ENCODE assay signal across 11 cellular contexts in genomic region chr6:107711953-107712522, GRCh38.
A peak's percentile ranks its signal among the peaks of the same experiment; 100 is the strongest.
DNase-seq lines count a peak whose midpoint lies in the region; ATAC-seq and TF ChIP-seq lines count a peak whose summit lies in the region.
"Had no signal": no experiment of that assay in that cellular context is flagged by ENCODE, and none has a peak within 500 bp of the region (broad histone marks: within the 10 kb centered on the region; RNA-seq: fewer than 3 reads in every experiment).

No MANE protein-coding gene starts in this region.

- peaks cover 47% of the 10 kb centered on the region for H3K4me1 ChIP-seq in BLaER1
- peaks cover 65% of the 10 kb centered on the region for H3K4me1 ChIP-seq in CD8-positive, alpha-beta memory T cell (ENCODE audit: insufficient read depth, low read length)
- H3K4me1 ChIP-seq: thyroid gland had no signal

- H3K27me3 ChIP-seq in BLaER1, result no peaks in the 10 kb centered on the region
- H3K27me3 ChIP-seq in CD8-positive, alpha-beta memory T cell (ENCODE audit: insufficient read depth, low read length, poor library complexity, severe bottlenecking), result no peaks in the 10 kb centered on the region
- H3K27me3 ChIP-seq: thyroid gland had no signal

- H3K4me1 Mint-ChIP-seq in CD8-positive, alpha-beta memory T cell, result peaks cover 68 to 76% (median 72%) of the 10 kb centered on the region in 3 donors
- H3K4me1 Mint-ChIP-seq in activated T-helper 17 cell treated with anti-CD3 and anti-CD28 coated beads, Interleukin-2, amount 50 U/mL, for 72 hours, result peaks cover 47% of the 10 kb centered on the region
- peaks cover 49% of the 10 kb centered on the region in 2 donors for H3K4me1 Mint-ChIP-seq in natural killer cell

- H3K4me2 ChIP-seq in BLaER1, result peak overlapping the region; percentile 76

- POLR2A ChIA-PET in CD8-positive, alpha-beta memory T cell (lab: Charles Lee), result interaction anchor here (1.5 kb wide), 1 partner anchor 110 kb away, joined by 9 read pairs; no protein-coding TSS in a partner anchor

- H3K36me3 ChIP-seq in BLaER1, result no peaks in the 10 kb centered on the region
- H3K36me3 ChIP-seq in CD8-positive, alpha-beta memory T cell (ENCODE audit: insufficient read depth, low read length), result peaks cover 5% of the 10 kb centered on the region
- H3K36me3 ChIP-seq: thyroid gland had no signal

- no peak for DNase-seq in CD8-positive, alpha-beta memory T cell
- DNase-seq in natural killer cell (no peak), NCI-H2171 (lab: John Stamatoyannopoulos, UW) (no peak), lower leg skin (ENCODE audit: low spot score in 2 of 2) (no peak)
- DNase-seq: NCI-H2029; NK-92 treated with Interleukin-12 subunit alpha and Interleukin-12 subunit beta, amount 100 ng/mL, for 24 hours; thyroid gland had no signal

- H3K36me3 Mint-ChIP-seq in CD8-positive, alpha-beta memory T cell, result peaks cover 0 to 46% (median 0%) of the 10 kb centered on the region in 3 donors
- no peaks in the 10 kb centered on the region for H3K36me3 Mint-ChIP-seq in activated T-helper 17 cell treated with anti-CD3 and anti-CD28 coated beads, Interleukin-2, amount 50 U/mL, for 72 hours (ENCODE audit: low read depth)
- no peaks in the 10 kb centered on the region for H3K36me3 Mint-ChIP-seq in natural killer cell

- H3K9me3 ChIP-seq in BLaER1, result 0 out of 2 replicates have a peak, but pooled peaks cover 7% of the 10 kb centered on the region
- H3K9me3 ChIP-seq in CD8-positive, alpha-beta memory T cell (ENCODE audit: low read length), result no peaks in the 10 kb centered on the region
- H3K9me3 ChIP-seq: thyroid gland had no signal

- peaks cover 0 to 3% (median 0%) of the 10 kb centered on the region in 5 donors for H3K9me3 Mint-ChIP-seq in CD8-positive, alpha-beta memory T cell
- no peaks in the 10 kb centered on the region for H3K9me3 Mint-ChIP-seq in activated T-helper 17 cell treated with anti-CD3 and anti-CD28 coated beads, Interleukin-2, amount 50 U/mL, for 72 hours
- H3K9me3 Mint-ChIP-seq in natural killer cell, result no peaks in the 10 kb centered on the region

- peak overlapping the region in 6 of 7 donors; percentile 71 to 83 (median 80) for H3K4me3 Mint-ChIP-seq in CD8-positive, alpha-beta memory T cell
- peak overlapping the region; percentile 85 for H3K4me3 Mint-ChIP-seq in activated T-helper 17 cell treated with anti-CD3 and anti-CD28 coated beads, Interleukin-2, amount 50 U/mL, for 72 hours
- peak overlapping the region; percentile 71 for H3K4me3 Mint-ChIP-seq in natural killer cell

- intact Hi-C loops in natural killer cell (cut with micrococcal nuclease), result no loop called here
- intact Hi-C loops in lower leg skin (cut with DNase I; ENCODE audit: low total_unique reads), result no loop called here

- H3K27me3 Mint-ChIP-seq in CD8-positive, alpha-beta memory T cell, result no peaks in the 10 kb centered on the region
- no peaks in the 10 kb centered on the region for H3K27me3 Mint-ChIP-seq in activated T-helper 17 cell treated with anti-CD3 and anti-CD28 coated beads, Interleukin-2, amount 50 U/mL, for 72 hours
- no peaks in the 10 kb centered on the region for H3K27me3 Mint-ChIP-seq in natural killer cell (ENCODE audit: low read depth in 2 of 2)

- CTCF ChIA-PET in CD8-positive, alpha-beta memory T cell (lab: Charles Lee), result interaction anchor here (2.7 to 3.4 kb wide), 2 partner anchors 10 to 136 kb away, joined by 8 to 19 read pairs; no protein-coding TSS in a partner anchor

- TF ChIP-seq CTCF in natural killer cell (IDR thresholded peaks at IDR 0.05), result no peak
- no peak for TF ChIP-seq CTCF in lower leg skin (IDR thresholded peaks at IDR 0.05)

- H3K4me3 ChIP-seq in BLaER1, result no peak overlapping the region
- H3K4me3 ChIP-seq in CD8-positive, alpha-beta memory T cell (ENCODE audit: low read length), result no peak overlapping the region
- H3K4me3 ChIP-seq in lower leg skin (ENCODE audit: low read depth, poor library complexity, severe bottlenecking), result no peak overlapping the region
- H3K4me3 ChIP-seq: thyroid gland had no signal

- peak overlapping the region; percentile 32; the same call in 1 of the 2 replicates for H3K9ac ChIP-seq in BLaER1

- no peak for ATAC-seq in activated T-helper 17 cell treated with anti-CD3 and anti-CD28 coated beads, Interleukin-2, amount 50 U/mL, for 72 hours (replicated peaks)
- ATAC-seq in natural killer cell (no peak), HG03565 (IDR thresholded peaks at IDR 0.05; ENCODE audit: unreplicated experiment) (no peak), HG02938 (IDR thresholded peaks at IDR 0.05; ENCODE audit: unreplicated experiment) (no peak)

- no peaks in the 10 kb centered on the region for H4K20me1 ChIP-seq in BLaER1

- peak overlapping the region; percentile 52 for H3K27ac ChIP-seq in BLaER1
- H3K27ac ChIP-seq in CD8-positive, alpha-beta memory T cell (ENCODE audit: low read depth, low read length), result no peak overlapping the region
- H3K27ac ChIP-seq: thyroid gland had no signal

- peak overlapping the region; percentile 21 to 97 (median 92) for H3K27ac Mint-ChIP-seq in CD8-positive, alpha-beta memory T cell
- H3K27ac Mint-ChIP-seq in activated T-helper 17 cell treated with anti-CD3 and anti-CD28 coated beads, Interleukin-2, amount 50 U/mL, for 72 hours, result peak overlapping the region; percentile 95
- H3K27ac Mint-ChIP-seq in natural killer cell, result peak overlapping the region; percentile 83 to 84

- 22 to 25% methylated on average over 6 of the region's 6 CpGs for WGBS in lower leg skin, 2 donors

- TF ChIP-seq POLR2A in lower leg skin (IDR thresholded peaks at IDR 0.05), result no peak
